9 cellular contexts compared by ENCODE assay signal in genomic region chr17:64503821-64504768, GRCh38. TPM values are rescaled to one million over a fixed set of nuclear protein-coding genes. Genes with fewer than 3 reads are reported as not detected.
DNase-seq lines count a peak whose midpoint lies in the region; ATAC-seq and TF ChIP-seq lines count a peak whose summit lies in the region.
"Had no signal": no experiment of that assay in that cellular context is flagged by ENCODE, and none has a peak within 500 bp of the region (broad histone marks: within the 10 kb centered on the region; RNA-seq: fewer than 3 reads in every experiment).

No MANE protein-coding gene starts in this region.

- peaks cover 5% of the 10 kb centered on the region for H3K9me1 ChIP-seq in IMR-90 (ENCODE audit: insufficient read depth, low read length)

- dilution Hi-C loops in IMR-90 (cut with HindIII; ENCODE audit: low sequenced_read_pairs, unreplicated experiment) = no loop called here

- peak overlapping the region; percentile 90 for H3K4me2 ChIP-seq in IMR-90 (ENCODE audit: low read depth, low read length)

- H2AK5ac ChIP-seq in IMR-90 (ENCODE audit: low read depth, low read length) = no peak overlapping the region

- in situ Hi-C loops in IMR-90 (cut with MboI; ENCODE audit: low sequenced_read_pairs) = no loop called here

- no peak for ATAC-seq in IMR-90 (ENCODE audit: low read depth)
- no peak for ATAC-seq in HG02938 (IDR thresholded peaks at IDR 0.05; ENCODE audit: unreplicated experiment)

- H4K5ac ChIP-seq in IMR-90 (ENCODE audit: low read depth, low read length) = no peak overlapping the region

- 0 out of 2 replicates have a peak overlapping the region, but pooled peaks have one; percentile 97 for H3K23ac ChIP-seq in IMR-90 (ENCODE audit: low read depth, low read length)

- no peak overlapping the region for H4K91ac ChIP-seq in IMR-90 (ENCODE audit: insufficient read depth, low read depth, low read length)

- no peak overlapping the region for H3K18ac ChIP-seq in IMR-90 (ENCODE audit: low read depth, low read length)

- H3K27me3 ChIP-seq in IMR-90 (ENCODE audit: control insufficient read depth, insufficient read depth, low read length) (no peaks in the 10 kb centered on the region), muscle layer of colon (ENCODE audit: control insufficient read depth in 1 of 2, insufficient read depth in 2 of 2, low read length in 2 of 2) (no peaks in the 10 kb centered on the region)

- no peak overlapping the region for H3K4ac ChIP-seq in IMR-90 (ENCODE audit: low read depth, low read length)

- H3K36me3 ChIP-seq in IMR-90 (ENCODE audit: control insufficient read depth, insufficient read depth, low read length) (peaks cover 49% of the 10 kb centered on the region), muscle layer of colon (ENCODE audit: insufficient read depth, low read length) (peaks cover 60% of the 10 kb centered on the region)

- no peak overlapping the region for H4K8ac ChIP-seq in IMR-90 (ENCODE audit: low read depth in 2 of 2, low read length in 2 of 2)

- H2BK120ac ChIP-seq in IMR-90 (ENCODE audit: low read depth, low read length) = no peak overlapping the region

- H2BK5ac ChIP-seq in IMR-90 (ENCODE audit: low read depth, low read length, poor library complexity, severe bottlenecking) = peak overlapping the region; percentile 73

- DNase-seq in IMR-90 (no peak), HK-2 (ENCODE audit: unreplicated experiment) (no peak), NCI-H1436 treated with DMSO at 0.1 percent for 48 hours (lab: John Stamatoyannopoulos, UW) (no peak)
- DNase-seq in central memory CD4-positive, alpha-beta T cell = peak; percentile 7
- DNase-seq in stimulated activated CD4-positive, alpha-beta T cell treated with anti-CD3 and anti-CD28 coated beads, Interleukin-4, amount 100 ng/mL, for 24 hours = no peak
- DNase-seq: NCI-H2171 treated with DMSO at 0.1 percent for 48 hours had no signal

- WGBS in IMR-90 (ENCODE audit: extremely low coverage in 2 of 2, insufficient read length in 1 of 2), 2 experiments = 50% methylated on average over 4 of the region's 7 CpGs; no CpG with 5 or more reads in 1 of the 2 experiments

- H2BK20ac ChIP-seq in IMR-90 (ENCODE audit: low read depth, low read length) = no peak overlapping the region

- peaks cover 86% of the 10 kb centered on the region for H4K20me1 ChIP-seq in IMR-90 (ENCODE audit: insufficient read depth, low read length)

- TF ChIP-seq CTCF in 22Rv1 (IDR thresholded peaks at IDR 0.05) (no peak), IMR-90 (conservative IDR thresholded peaks at IDR 0.05; ENCODE audit: low read depth, low read length) (no peak)

- H3K9ac ChIP-seq in IMR-90 (ENCODE audit: low read depth, low read length) (peak overlapping the region; percentile 90), muscle layer of colon (ENCODE audit: low read length) (peak overlapping the region; percentile 100)

- no peak for TF ChIP-seq POLR2A in IMR-90 (IDR thresholded peaks at IDR 0.05; ENCODE audit: low read depth, low read length)

- H3K27ac ChIP-seq in 22Rv1 (peak overlapping the region; percentile 96), IMR-90 (ENCODE audit: insufficient read depth, low read length) (no peak overlapping the region), muscle layer of colon (ENCODE audit: low read depth, low read length) (peak overlapping the region; percentile 100)

- H2AFZ ChIP-seq in IMR-90 (replicated peaks; ENCODE audit: low read length, poor library complexity) = no peak overlapping the region

- POLR2A ChIA-PET in IMR-90 (lab: Charles Lee; ENCODE audit: unreplicated experiment) = no interaction called here

- H3K4me1 ChIP-seq in IMR-90 (ENCODE audit: control insufficient read depth, insufficient read depth, low read length) (peaks cover 2% of the 10 kb centered on the region; the same call in 1 of the 2 replicates), muscle layer of colon (ENCODE audit: insufficient read depth, low read length) (peaks cover 55% of the 10 kb centered on the region)

- BruUV-seq in IMR-90 (replicated peaks; lab: Mats Ljungman, UMichigan) = no TSS peak

- peak overlapping the region; percentile 82; the same call in 1 of the 2 replicates for H3K56ac ChIP-seq in IMR-90 (ENCODE audit: extremely low read depth, insufficient read depth, low read length)

- peak overlapping the region; percentile 93 for H3K4me3 ChIP-seq in IMR-90 (ENCODE audit: insufficient read depth, low read depth, low read length)
- H3K4me3 ChIP-seq in muscle layer of colon (ENCODE audit: low read depth in 1 of 2, low read length in 2 of 2) = peak overlapping the region; percentile 83 to 99

- CTCF ChIA-PET in IMR-90 (lab: Yijun Ruan, JAX) = interaction anchor here (0.5 to 1.5 kb wide), 3 partner anchors 13 to 200 kb away, joined by 4 to 7 read pairs (median 4); no protein-coding TSS in a partner anchor

- H3K14ac ChIP-seq in IMR-90 (replicated peaks; ENCODE audit: low read depth, low read length) = 0 out of 2 replicates have a peak overlapping the region, but pooled peaks have one; percentile 3

- TF ChIP-seq RAD21 in IMR-90 (IDR thresholded peaks at IDR 0.05; ENCODE audit: low read length) = no peak

- no peak overlapping the region for H2BK15ac ChIP-seq in IMR-90 (ENCODE audit: low read depth, low read length)

- H3K9me3 ChIP-seq in IMR-90 (ENCODE audit: control insufficient read depth, insufficient read depth, low read length) (no peaks in the 10 kb centered on the region), muscle layer of colon (ENCODE audit: low read length) (no peaks in the 10 kb centered on the region)

- intact Hi-C loops in IMR-90 (cut with micrococcal nuclease) = no loop called here

- H3K79me1 ChIP-seq in IMR-90 (ENCODE audit: low read depth in 1 of 2, low read length in 2 of 2) = peaks cover 26 to 63% of the 10 kb centered on the region in 2 experiments

- no peak overlapping the region for H2AK9ac ChIP-seq in IMR-90 (replicated peaks; ENCODE audit: low read depth, low read length, poor library complexity)

TF ChIP-seq in IMR-90, 13 proteins besides CTCF, POLR2A, EP300 and RAD21:
- TF ChIP-seq USF2 (IDR thresholded peaks at IDR 0.05; ENCODE audit: low read depth, low read length) = no peak
- TF ChIP-seq CHD1 (IDR thresholded peaks at IDR 0.05; ENCODE audit: low read depth, low read length) = no peak
- no peak for TF ChIP-seq BHLHE40 (IDR thresholded peaks at IDR 0.05; ENCODE audit: low read depth, low read length)
- no peak for TF ChIP-seq CEBPB (IDR thresholded peaks at IDR 0.05; ENCODE audit: low read depth, low read length)
- no peak for TF ChIP-seq MXI1 (IDR thresholded peaks at IDR 0.05; ENCODE audit: borderline replicate concordance, low read depth, low read length)
- no peak for TF ChIP-seq SMC3 (IDR thresholded peaks at IDR 0.05; ENCODE audit: low read depth, low read length)
- no peak for TF ChIP-seq NFE2L2 (IDR thresholded peaks at IDR 0.05; ENCODE audit: low read depth, low read length)
- TF ChIP-seq MAZ (IDR thresholded peaks at IDR 0.05; ENCODE audit: borderline replicate concordance, low read depth, low read length) = no peak
- TF ChIP-seq MAFK (IDR thresholded peaks at IDR 0.05; ENCODE audit: low read depth, low read length) = no peak
- no peak for TF ChIP-seq RCOR1 (IDR thresholded peaks at IDR 0.05; ENCODE audit: insufficient replicate concordance, low read length)
- no peak for TF ChIP-seq FOS (IDR thresholded peaks at IDR 0.05; ENCODE audit: low read depth, low read length)
- no peak for TF ChIP-seq RFX5 (IDR thresholded peaks at IDR 0.05; ENCODE audit: low read depth, low read length)
- TF ChIP-seq ELK1 (IDR thresholded peaks at IDR 0.05; ENCODE audit: borderline replicate concordance, low read depth, low read length) = no peak

RNA-seq across cellular contexts. Expression of gene DDX5, which starts 2.0 kb away (rescaled TPM):
- 253 and 330 TPM in 2 replicates for total RNA-seq in IMR-90 (2012; rRNA removed)
- polyA plus RNA-seq in IMR-90 (2012; rRNA removed) = 781 and 848 TPM in 2 replicates
- 975 and 1,133 TPM in 2 replicates for polyA plus RNA-seq in IMR-90 (2012; cell fraction: cytosol; rRNA removed)
- 2,426 and 5,868 TPM in 2 replicates for polyA plus RNA-seq in IMR-90 (2012; cell fraction: nucleus; rRNA removed; ENCODE audit: low replicate concordance)

RNA-seq across cellular contexts. Expression of gene CEP95, which starts 2.7 kb away (rescaled TPM):
- 6.1 and 13.3 TPM in 2 replicates for total RNA-seq in IMR-90 (2012; rRNA removed)
- polyA plus RNA-seq in IMR-90 (2012; rRNA removed) = 12.4 and 13.6 TPM in 2 replicates
- polyA plus RNA-seq in IMR-90 (2012; cell fraction: cytosol; rRNA removed) = 1.8 and 2.2 TPM in 2 replicates
- 8.1 and 70.7 TPM in 2 replicates for polyA plus RNA-seq in IMR-90 (2012; cell fraction: nucleus; rRNA removed; ENCODE audit: low replicate concordance)

RNA-seq across cellular contexts. Expression of gene POLG2, which starts 7.2 kb away (rescaled TPM):
- 7.0 and 9.2 TPM in 2 replicates for total RNA-seq in IMR-90 (2012; rRNA removed)
- 6.6 and 7.7 TPM in 2 replicates for polyA plus RNA-seq in IMR-90 (2012; rRNA removed)
- 1.7 and 3.1 TPM in 2 replicates for polyA plus RNA-seq in IMR-90 (2012; cell fraction: cytosol; rRNA removed)
- 5.9 and 26.6 TPM in 2 replicates for polyA plus RNA-seq in IMR-90 (2012; cell fraction: nucleus; rRNA removed; ENCODE audit: low replicate concordance)

RNA-seq across cellular contexts. Expression of gene MILR1, which starts 55.2 kb away (rescaled TPM):
- total RNA-seq in IMR-90 (2012; rRNA removed) = 0.36 and 0.56 TPM in 2 replicates
- 0.23 and 0.44 TPM in 2 replicates for polyA plus RNA-seq in IMR-90 (2012; rRNA removed)
- 0.05 and 1.2 TPM in 2 replicates for polyA plus RNA-seq in IMR-90 (2012; cell fraction: cytosol; rRNA removed)
- polyA plus RNA-seq in IMR-90 (2012; cell fraction: nucleus; rRNA removed; ENCODE audit: low replicate concordance) = 0.18 and 0.78 TPM in 2 replicates
